ENCODE assay signal across 13 cellular contexts in genomic region chr15:80492409-80492808, GRCh38.
DNase-seq lines count a peak whose midpoint lies in the region; ATAC-seq and TF ChIP-seq lines count a peak whose summit lies in the region.
"Had no signal": no experiment of that assay in that cellular context is flagged by ENCODE, and none has a peak within 500 bp of the region (broad histone marks: within the 10 kb centered on the region; RNA-seq: fewer than 3 reads in every experiment).

No MANE protein-coding gene starts in this region.

- no peak overlapping the region for H3K9ac ChIP-seq in SK-N-SH

- no peaks in the 10 kb centered on the region for H3K27me3 ChIP-seq in SK-N-SH (ENCODE audit: insufficient read depth)

- no peak for DNase-seq in SK-N-SH
- no peak for DNase-seq in chondrocyte (ENCODE audit: low spot score)
- DNase-seq in neural crest cell (ENCODE audit: low read depth, low spot score), result no peak
- DNase-seq in activated naive CD8-positive, alpha-beta T cell treated with anti-CD3 and anti-CD28 coated beads for 36 hours, result no peak
- no peak for DNase-seq in GM10266 (ENCODE audit: extremely low spot score)
- no peak for DNase-seq in activated CD4-positive, alpha-beta T cell treated with anti-CD3 and anti-CD28 coated beads, Interleukin-2, amount 50 U/mL, for 48 hours
- DNase-seq: CD8-positive, alpha-beta memory T cell; DMS53; GF-D8; HCEC 1CT had no signal

- POLR2A ChIA-PET in SK-N-SH (lab: Yijun Ruan, JAX), result no interaction called here

- peaks cover 27% of the 10 kb centered on the region for H3F3A ChIP-seq in SK-N-SH (replicated peaks; ENCODE audit: insufficient read depth)

- H3K4me3 Mint-ChIP-seq in chondrocyte (ENCODE audit: unreplicated experiment) (no peak overlapping the region), neural crest cell (no peak overlapping the region)
- no peak overlapping the region for H3K4me3 Mint-ChIP-seq in activated naive CD8-positive, alpha-beta T cell treated with anti-CD3 and anti-CD28 coated beads for 36 hours
- H3K4me3 Mint-ChIP-seq: CD8-positive, alpha-beta memory T cell had no signal

- H3K4me1 Mint-ChIP-seq in chondrocyte (ENCODE audit: low read depth) (peaks cover 92% of the 10 kb centered on the region), neural crest cell (peaks cover 20% of the 10 kb centered on the region)
- H3K4me1 Mint-ChIP-seq in activated naive CD8-positive, alpha-beta T cell treated with anti-CD3 and anti-CD28 coated beads for 36 hours, result no peaks in the 10 kb centered on the region
- H3K4me1 Mint-ChIP-seq: CD8-positive, alpha-beta memory T cell had no signal

- no peak overlapping the region for H2AFZ ChIP-seq in SK-N-SH (ENCODE audit: low read depth)

- no peaks in the 10 kb centered on the region for H3K27me3 Mint-ChIP-seq in chondrocyte (ENCODE audit: low read depth)
- no peaks in the 10 kb centered on the region for H3K27me3 Mint-ChIP-seq in neural crest cell (ENCODE audit: low read depth)
- peaks cover 16% of the 10 kb centered on the region for H3K27me3 Mint-ChIP-seq in activated naive CD8-positive, alpha-beta T cell treated with anti-CD3 and anti-CD28 coated beads for 36 hours

- TF ChIP-seq CTCF in SK-N-SH (IDR thresholded peaks at IDR 0.05) (no peak), chondrocyte (IDR thresholded peaks at IDR 0.05) (no peak), neural crest cell (conservative IDR thresholded peaks at IDR 0.05) (no peak), GM10266 (IDR thresholded peaks at IDR 0.05; ENCODE audit: control insufficient read depth, insufficient read depth, low read depth, missing control alignments) (no peak)

- 85% methylated on average over 2 of the region's 2 CpGs for WGBS in SK-N-SH (ENCODE audit: low lambda C conversion rate)

- ATAC-seq in SK-N-SH treated with all-trans-retinoic acid at 6 μM for 48 hours (no peak), HG02571 (IDR thresholded peaks at IDR 0.05; ENCODE audit: unreplicated experiment) (no peak)

- H3K4me3 ChIP-seq in SK-N-SH (ENCODE audit: low read depth in 2 of 2, low read length in 1 of 2), result no peak overlapping the region

- H3K27ac Mint-ChIP-seq in chondrocyte (ENCODE audit: unreplicated experiment), result peak overlapping the region; percentile 52
- peak overlapping the region; percentile 12 for H3K27ac Mint-ChIP-seq in neural crest cell (ENCODE audit: unreplicated experiment)
- H3K27ac Mint-ChIP-seq in activated naive CD8-positive, alpha-beta T cell treated with anti-CD3 and anti-CD28 coated beads for 36 hours, result no peak overlapping the region
- H3K27ac Mint-ChIP-seq: CD8-positive, alpha-beta memory T cell had no signal

- no peaks in the 10 kb centered on the region for H3K36me3 ChIP-seq in SK-N-SH (replicated peaks in 1 of 2; ENCODE audit: control insufficient read depth in 1 of 2, insufficient read depth in 2 of 2, low read length in 1 of 2)

- CTCF ChIA-PET in SK-N-SH (lab: Yijun Ruan, JAX), result interaction anchor here (1.0 kb wide), 1 partner anchor 17 kb away, joined by 3 read pairs; no protein-coding TSS in a partner anchor

- no peaks in the 10 kb centered on the region for H3K9me2 ChIP-seq in SK-N-SH

- no peak for TF ChIP-seq EP300 in SK-N-SH (IDR thresholded peaks at IDR 0.05; ENCODE audit: borderline replicate concordance in 1 of 2, low read depth in 1 of 2, low read length in 1 of 2)

- H3K27ac ChIP-seq in SK-N-SH (ENCODE audit: low read depth in 2 of 2, low read length in 1 of 2), result no peak overlapping the region
- H3K27ac ChIP-seq: 22Rv1 had no signal

- no peaks in the 10 kb centered on the region for H4K20me1 ChIP-seq in SK-N-SH (ENCODE audit: insufficient read depth)

- H3K4me1 ChIP-seq in SK-N-SH (ENCODE audit: control insufficient read depth in 1 of 2, insufficient read depth in 2 of 2, low read depth in 1 of 2, low read length in 1 of 2), result peaks cover 3 to 39% of the 10 kb centered on the region in 2 experiments

- no peak overlapping the region for H3K4me2 ChIP-seq in SK-N-SH

- H3K9me3 ChIP-seq in SK-N-SH, result no peaks in the 10 kb centered on the region

- H3K79me2 ChIP-seq in SK-N-SH (ENCODE audit: insufficient read depth), result no peaks in the 10 kb centered on the region

- no peak for TF ChIP-seq RAD21 in SK-N-SH (IDR thresholded peaks at IDR 0.05; ENCODE audit: low read length)

- peaks cover 6% of the 10 kb centered on the region for H3K36me3 Mint-ChIP-seq in chondrocyte (ENCODE audit: low read depth)
- H3K36me3 Mint-ChIP-seq in neural crest cell (ENCODE audit: low read depth), result peaks cover 34% of the 10 kb centered on the region
- H3K36me3 Mint-ChIP-seq in activated naive CD8-positive, alpha-beta T cell treated with anti-CD3 and anti-CD28 coated beads for 36 hours, result no peaks in the 10 kb centered on the region
- H3K36me3 Mint-ChIP-seq: CD8-positive, alpha-beta memory T cell had no signal

- H3K9me3 Mint-ChIP-seq in chondrocyte (ENCODE audit: low read depth) (no peaks in the 10 kb centered on the region), neural crest cell (no peaks in the 10 kb centered on the region)
- H3K9me3 Mint-ChIP-seq in activated naive CD8-positive, alpha-beta T cell treated with anti-CD3 and anti-CD28 coated beads for 36 hours, result no peaks in the 10 kb centered on the region
- H3K9me3 Mint-ChIP-seq: CD8-positive, alpha-beta memory T cell had no signal

TF ChIP-seq in SK-N-SH, 30 proteins besides CTCF, POLR2A, EP300 and RAD21:
- TF ChIP-seq GATA2 (CRISPR knock-in tag; IDR thresholded peaks at IDR 0.05), result no peak
- peak; percentile 55 for TF ChIP-seq PBX3 (IDR thresholded peaks at IDR 0.05)

TF ChIP-seq in SK-N-SH treated with all-trans-retinoic acid at 6 μM for 48 hours, 23 proteins besides CTCF, POLR2A, EP300 and RAD21:
- no peak for TF ChIP-seq TOX (CRISPR knock-in tag; IDR thresholded peaks at IDR 0.05; ENCODE audit: borderline replicate concordance)
- TF ChIP-seq, protein P1, sequence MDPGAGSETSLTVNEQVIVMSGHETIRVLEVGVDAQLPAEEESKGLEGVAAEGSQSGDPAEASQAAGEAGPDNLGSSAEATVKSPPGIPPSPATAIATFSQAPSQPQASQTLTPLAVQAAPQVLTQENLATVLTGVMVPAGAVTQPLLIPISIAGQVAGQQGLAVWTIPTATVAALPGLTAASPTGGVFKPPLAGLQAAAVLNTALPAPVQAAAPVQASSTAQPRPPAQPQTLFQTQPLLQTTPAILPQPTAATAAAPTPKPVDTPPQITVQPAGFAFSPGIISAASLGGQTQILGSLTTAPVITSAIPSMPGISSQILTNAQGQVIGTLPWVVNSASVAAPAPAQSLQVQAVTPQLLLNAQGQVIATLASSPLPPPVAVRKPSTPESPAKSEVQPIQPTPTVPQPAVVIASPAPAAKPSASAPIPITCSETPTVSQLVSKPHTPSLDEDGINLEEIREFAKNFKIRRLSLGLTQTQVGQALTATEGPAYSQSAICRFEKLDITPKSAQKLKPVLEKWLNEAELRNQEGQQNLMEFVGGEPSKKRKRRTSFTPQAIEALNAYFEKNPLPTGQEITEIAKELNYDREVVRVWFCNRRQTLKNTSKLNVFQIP (CRISPR knock-in tag; IDR thresholded peaks at IDR 0.05; ENCODE audit: borderline replicate concordance, low read depth), result no peak
- TF ChIP-seq TSHZ2 (CRISPR knock-in tag; IDR thresholded peaks at IDR 0.05), result no peak
- TF ChIP-seq ZFP30 (CRISPR knock-in tag; IDR thresholded peaks at IDR 0.05), result no peak
- no peak for TF ChIP-seq ZFP3 (CRISPR knock-in tag; IDR thresholded peaks at IDR 0.05)
- TF ChIP-seq, protein P2, sequence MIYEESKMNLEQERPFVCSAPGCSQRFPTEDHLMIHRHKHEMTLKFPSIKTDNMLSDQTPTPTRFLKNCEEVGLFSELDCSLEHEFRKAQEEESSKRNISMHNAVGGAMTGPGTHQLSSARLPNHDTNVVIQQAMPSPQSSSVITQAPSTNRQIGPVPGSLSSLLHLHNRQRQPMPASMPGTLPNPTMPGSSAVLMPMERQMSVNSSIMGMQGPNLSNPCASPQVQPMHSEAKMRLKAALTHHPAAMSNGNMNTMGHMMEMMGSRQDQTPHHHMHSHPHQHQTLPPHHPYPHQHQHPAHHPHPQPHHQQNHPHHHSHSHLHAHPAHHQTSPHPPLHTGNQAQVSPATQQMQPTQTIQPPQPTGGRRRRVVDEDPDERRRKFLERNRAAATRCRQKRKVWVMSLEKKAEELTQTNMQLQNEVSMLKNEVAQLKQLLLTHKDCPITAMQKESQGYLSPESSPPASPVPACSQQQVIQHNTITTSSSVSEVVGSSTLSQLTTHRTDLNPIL (CRISPR knock-in tag; IDR thresholded peaks at IDR 0.05; ENCODE audit: low read depth), result no peak
